In the genomic region with DNA sequence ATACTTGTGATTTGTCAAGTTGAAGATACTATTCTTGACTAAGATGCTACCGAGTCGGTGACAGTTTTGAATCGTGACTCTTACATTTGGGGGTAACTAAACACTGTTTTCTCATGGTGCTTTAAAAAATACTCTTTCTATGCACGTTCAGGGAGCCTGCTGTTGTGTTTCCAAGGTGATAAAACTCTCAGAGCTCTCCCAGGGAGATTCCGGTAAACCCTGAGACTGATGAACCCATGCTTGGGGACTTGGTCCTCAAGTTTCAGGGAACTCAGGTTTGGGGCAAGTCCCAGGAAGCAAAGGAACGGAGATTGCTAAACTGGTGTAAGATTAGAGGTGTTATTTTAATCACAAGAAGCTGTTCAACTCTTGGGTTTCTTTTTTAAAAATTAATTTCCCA, we compare ENCODE assay signal across 13 cellular contexts. TPM values are rescaled to one million over a fixed set of nuclear protein-coding genes. Genes with fewer than 3 reads are reported as not detected.
"Had no signal": no experiment of that assay in that cellular context is flagged by ENCODE, and none has a peak within 500 bp of the region (broad histone marks: within the 10 kb centered on the region; RNA-seq: fewer than 3 reads in every experiment).

No MANE protein-coding gene starts in this region.

- DNase-seq: activated naive CD4-positive, alpha-beta T cell; activated naive CD8-positive, alpha-beta T cell treated with anti-CD3 and anti-CD28 coated beads, Interleukin-2, amount 10 ng/mL, durations not matched to agents 7 days and 5 days; cerebellar nuclear complex; left ventricle myocardium inferior; retina; stimulated activated CD4-positive, alpha-beta T cell treated with anti-CD3 and anti-CD28 coated beads, Interleukin-4, amount 100 ng/mL, for 24 hours; stimulated activated naive CD4-positive, alpha-beta T cell had no signal

- H3K4me3 Mint-ChIP-seq: activated naive CD8-positive, alpha-beta T cell treated with anti-CD3 and anti-CD28 coated beads, Interleukin-2, amount 10 ng/mL, durations not matched to agents 7 days and 5 days; activated T-helper 1 cell treated with anti-CD3 and anti-CD28 coated beads, Interleukin-12 subunit alpha, Interleukin-12 subunit beta, Interleukin-2, Interleukin-4 antibody, amounts not matched to agents 30 ng/mL and 10 ng/mL and 1 ng/mL, durations not matched to agents 14 hours and 24 hours and 36 hours; dendritic cell treated with granulocyte-macrophage colony-stimulating factor and Interleukin-4, amounts not matched to agents 40 ng/mL and 50 ng/mL, for 4 days; memory B cell; natural killer cell treated with Interleukin-12 subunit alpha and Interleukin-12 subunit beta and Interleukin-15 and Interleukin-18, amount 100 ng/mL, for 72 hours had no signal

- H3K36me3 Mint-ChIP-seq: activated naive CD8-positive, alpha-beta T cell treated with anti-CD3 and anti-CD28 coated beads, Interleukin-2, amount 10 ng/mL, durations not matched to agents 7 days and 5 days; natural killer cell treated with Interleukin-12 subunit alpha and Interleukin-12 subunit beta and Interleukin-15 and Interleukin-18, amount 100 ng/mL, for 72 hours had no signal

- H3K9me3 Mint-ChIP-seq: activated naive CD8-positive, alpha-beta T cell treated with anti-CD3 and anti-CD28 coated beads, Interleukin-2, amount 10 ng/mL, durations not matched to agents 7 days and 5 days; activated T-helper 1 cell treated with anti-CD3 and anti-CD28 coated beads, Interleukin-12 subunit alpha, Interleukin-12 subunit beta, Interleukin-2, Interleukin-4 antibody, amounts not matched to agents 30 ng/mL and 10 ng/mL and 1 ng/mL, durations not matched to agents 14 hours and 24 hours and 36 hours; natural killer cell treated with Interleukin-12 subunit alpha and Interleukin-12 subunit beta and Interleukin-15 and Interleukin-18, amount 100 ng/mL, for 72 hours had no signal

- H3K27ac Mint-ChIP-seq: activated naive CD8-positive, alpha-beta T cell treated with anti-CD3 and anti-CD28 coated beads, Interleukin-2, amount 10 ng/mL, durations not matched to agents 7 days and 5 days; activated T-helper 1 cell treated with anti-CD3 and anti-CD28 coated beads, Interleukin-12 subunit alpha, Interleukin-12 subunit beta, Interleukin-2, Interleukin-4 antibody, amounts not matched to agents 30 ng/mL and 10 ng/mL and 1 ng/mL, durations not matched to agents 14 hours and 24 hours and 36 hours; dendritic cell treated with granulocyte-macrophage colony-stimulating factor and Interleukin-4, amounts not matched to agents 40 ng/mL and 50 ng/mL, for 4 days; memory B cell; natural killer cell treated with Interleukin-12 subunit alpha and Interleukin-12 subunit beta and Interleukin-15 and Interleukin-18, amount 100 ng/mL, for 72 hours had no signal

- H3K27ac ChIP-seq: left ventricle myocardium inferior had no signal

- H3K4me3 ChIP-seq: left ventricle myocardium inferior had no signal

- H3K9me3 ChIP-seq: left ventricle myocardium inferior, tibial nerve had no signal

- H3K36me3 ChIP-seq: left ventricle myocardium inferior, tibial nerve had no signal

RNA-seq across cellular contexts. Expression of a gene that starts 1.4 kb away (rescaled TPM):
- total RNA-seq: activated CD8-positive, alpha-beta memory T cell treated with anti-CD3 and anti-CD28 coated beads for 36 hours; activated naive CD8-positive, alpha-beta T cell treated with anti-CD3 and anti-CD28 coated beads, Interleukin-2, amount 10 ng/mL, durations not matched to agents 7 days and 5 days; activated T-helper 1 cell treated with anti-CD3 and anti-CD28 coated beads, Interleukin-12 subunit alpha, Interleukin-12 subunit beta, Interleukin-2, Interleukin-4 antibody, amounts not matched to agents 30 ng/mL and 10 ng/mL and 1 ng/mL, durations not matched to agents 14 hours and 24 hours and 36 hours; natural killer cell treated with Interleukin-12 subunit alpha and Interleukin-12 subunit beta and Interleukin-15 and Interleukin-18, amount 100 ng/mL, for 72 hours had no signal
